21 cellular contexts compared by ENCODE assay signal in genomic region chr2:40758778-40759177, GRCh38.
DNase-seq lines count a peak whose midpoint lies in the region; FAIRE-seq and TF ChIP-seq lines count a peak whose summit lies in the region.
"Had no signal": no experiment of that assay in that cellular context is flagged by ENCODE, and none has a peak within 500 bp of the region (broad histone marks: within the 10 kb centered on the region; RNA-seq: fewer than 3 reads in every experiment).

No MANE protein-coding gene starts in this region.

- no peak overlapping the region for H3K4me3 ChIP-seq in GM12865 (ENCODE audit: low read depth, low read length)
- no peak overlapping the region for H3K4me3 ChIP-seq in OCI-LY3 (ENCODE audit: low read length)
- peak overlapping the region in 1 of 2 experiments; percentile 64 for H3K4me3 ChIP-seq in mesenchymal stem cell (ENCODE audit: insufficient read depth in 1 of 2, low read depth in 1 of 2, low read length in 2 of 2)
- H3K4me3 ChIP-seq in vagina: no peak overlapping the region
- H3K4me3 ChIP-seq: colonic mucosa, HAP-1, SJSA1, upper lobe of left lung had no signal

- H4K8ac ChIP-seq in mesenchymal stem cell (ENCODE audit: low read length): no peak overlapping the region

- no peak for TF ChIP-seq CTCF in GM12865 (IDR thresholded peaks at IDR 0.05; ENCODE audit: insufficient read depth, low read depth, low read length, missing control alignments)
- TF ChIP-seq CTCF in OCI-LY3 (IDR thresholded peaks at IDR 0.05; ENCODE audit: low read depth, low read length): no peak
- no peak for TF ChIP-seq CTCF in vagina (IDR thresholded peaks at IDR 0.05)
- no peak for TF ChIP-seq CTCF in GM10266 (IDR thresholded peaks at IDR 0.05; ENCODE audit: control insufficient read depth, insufficient read depth, low read depth, missing control alignments)

- no peaks in the 10 kb centered on the region for H3K27me3 ChIP-seq in OCI-LY3 (ENCODE audit: low read depth, low read length)
- no peaks in the 10 kb centered on the region for H3K27me3 ChIP-seq in mesenchymal stem cell (ENCODE audit: control insufficient read depth in 1 of 2, insufficient read depth in 1 of 2, low read length in 2 of 2)
- no peaks in the 10 kb centered on the region for H3K27me3 ChIP-seq in vagina
- H3K27me3 ChIP-seq: colonic mucosa, SJSA1, upper lobe of left lung had no signal

- TF ChIP-seq POLR2A in H54 (IDR thresholded peaks at IDR 0.05; ENCODE audit: low read depth, low read length) (no peak), vagina (IDR thresholded peaks at IDR 0.05) (no peak)

- H3K79me1 ChIP-seq in mesenchymal stem cell (replicated peaks; ENCODE audit: low read length, poor library complexity, severe bottlenecking): no peaks in the 10 kb centered on the region

- intact Hi-C loops in vagina (cut with DNase I): no loop called here

- no peak overlapping the region for H3K4me3 Mint-ChIP-seq in activated naive CD8-positive, alpha-beta T cell treated with anti-CD3 and anti-CD28 coated beads for 36 hours
- H3K4me3 Mint-ChIP-seq: activated CD8-positive, alpha-beta T cell treated with anti-CD3 and anti-CD28 coated beads for 36 hours; naive thymus-derived CD4-positive, alpha-beta T cell had no signal

- H4K91ac ChIP-seq in mesenchymal stem cell (ENCODE audit: low read length): no peak overlapping the region

- H3K4me2 ChIP-seq in OCI-LY3 (ENCODE audit: low read length) (peak overlapping the region; percentile 40), mesenchymal stem cell (ENCODE audit: low read length, poor library complexity, severe bottlenecking) (no peak overlapping the region)

- H2BK12ac ChIP-seq in mesenchymal stem cell (ENCODE audit: low read length in 2 of 2): no peak overlapping the region

- H3K27ac ChIP-seq in OCI-LY3 (ENCODE audit: low read length) (no peak overlapping the region), mesenchymal stem cell (ENCODE audit: low read length, poor library complexity, severe bottlenecking) (no peak overlapping the region), vagina (no peak overlapping the region)
- H3K27ac ChIP-seq: C4-2B, colonic mucosa, HL-60, SJSA1, upper lobe of left lung had no signal

- no peaks in the 10 kb centered on the region for H3K79me2 ChIP-seq in OCI-LY3 (ENCODE audit: low read length)

- H3K27ac Mint-ChIP-seq in activated naive CD8-positive, alpha-beta T cell treated with anti-CD3 and anti-CD28 coated beads for 36 hours: no peak overlapping the region
- H3K27ac Mint-ChIP-seq: activated CD8-positive, alpha-beta T cell treated with anti-CD3 and anti-CD28 coated beads for 36 hours; naive thymus-derived CD4-positive, alpha-beta T cell had no signal

- no peak overlapping the region for H3K18ac ChIP-seq in mesenchymal stem cell (ENCODE audit: low read depth in 1 of 2, low read length in 2 of 2)

- H3K4me1 ChIP-seq in OCI-LY3 (ENCODE audit: low read length): peaks cover 12% of the 10 kb centered on the region
- no peaks in the 10 kb centered on the region for H3K4me1 ChIP-seq in mesenchymal stem cell (ENCODE audit: control insufficient read depth, insufficient read depth, low read depth, low read length)
- H3K4me1 ChIP-seq in vagina: peaks cover 4% of the 10 kb centered on the region
- H3K4me1 ChIP-seq: colonic mucosa, HAP-1, SJSA1, upper lobe of left lung had no signal

- no peaks in the 10 kb centered on the region for H3K9me3 Mint-ChIP-seq in activated naive CD8-positive, alpha-beta T cell treated with anti-CD3 and anti-CD28 coated beads for 36 hours
- H3K9me3 Mint-ChIP-seq: activated CD8-positive, alpha-beta T cell treated with anti-CD3 and anti-CD28 coated beads for 36 hours had no signal

- no peak overlapping the region for H3K14ac ChIP-seq in mesenchymal stem cell (ENCODE audit: low read length in 2 of 2)

- WGBS in mesenchymal stem cell: no CpG with 5 or more reads among the region's 2 CpGs

- no peaks in the 10 kb centered on the region for H3K36me3 Mint-ChIP-seq in activated naive CD8-positive, alpha-beta T cell treated with anti-CD3 and anti-CD28 coated beads for 36 hours
- H3K36me3 Mint-ChIP-seq: naive thymus-derived CD4-positive, alpha-beta T cell had no signal

- no peak overlapping the region for H3K23ac ChIP-seq in mesenchymal stem cell (ENCODE audit: low read length in 2 of 2)

- H3K9me3 ChIP-seq in OCI-LY3 (ENCODE audit: insufficient read depth, low read length) (no peaks in the 10 kb centered on the region), mesenchymal stem cell (ENCODE audit: control insufficient read depth, low read length) (no peaks in the 10 kb centered on the region), vagina (no peaks in the 10 kb centered on the region)
- H3K9me3 ChIP-seq: colonic mucosa, HAP-1, SJSA1, upper lobe of left lung had no signal

- no peaks in the 10 kb centered on the region for H3K27me3 Mint-ChIP-seq in activated naive CD8-positive, alpha-beta T cell treated with anti-CD3 and anti-CD28 coated beads for 36 hours
- H3K27me3 Mint-ChIP-seq: activated CD8-positive, alpha-beta T cell treated with anti-CD3 and anti-CD28 coated beads for 36 hours; naive thymus-derived CD4-positive, alpha-beta T cell had no signal

- H4K20me1 ChIP-seq in OCI-LY3 (ENCODE audit: insufficient read depth, low read length): no peaks in the 10 kb centered on the region

- H3K36me3 ChIP-seq in OCI-LY3 (replicated peaks; ENCODE audit: low read depth, low read length) (no peaks in the 10 kb centered on the region), mesenchymal stem cell (ENCODE audit: control insufficient read depth in 1 of 2, insufficient read depth in 2 of 2, low read depth in 1 of 2, low read length in 2 of 2) (no peaks in the 10 kb centered on the region), vagina (no peaks in the 10 kb centered on the region)
- H3K36me3 ChIP-seq: colonic mucosa, HAP-1, SJSA1, upper lobe of left lung had no signal

- no peak overlapping the region for H3K9ac ChIP-seq in OCI-LY3 (ENCODE audit: low read length)
- H3K9ac ChIP-seq in mesenchymal stem cell (ENCODE audit: low read length): peak overlapping the region; percentile 73

- H2AK5ac ChIP-seq in mesenchymal stem cell (ENCODE audit: low read length, severe bottlenecking): no peak overlapping the region

- H2BK5ac ChIP-seq in mesenchymal stem cell (ENCODE audit: low read depth, low read length, poor library complexity, severe bottlenecking): no peak overlapping the region

- no peak overlapping the region for H2BK120ac ChIP-seq in mesenchymal stem cell (ENCODE audit: low read depth, low read length)

- no peak overlapping the region for H2BK15ac ChIP-seq in mesenchymal stem cell (ENCODE audit: low read depth, poor library complexity, severe bottlenecking)

- H3K4me1 Mint-ChIP-seq in activated naive CD8-positive, alpha-beta T cell treated with anti-CD3 and anti-CD28 coated beads for 36 hours: peaks cover 4% of the 10 kb centered on the region

- FAIRE-seq in H54 (lab: Jason Lieb, UNC): peak; percentile 23

- peak; percentile 3 for DNase-seq in GM12865 (ENCODE audit: low read depth)
- no peak for DNase-seq in H54 (ENCODE audit: insufficient read length, low spot score)
- no peak for DNase-seq in mesenchymal stem cell
- no peak for DNase-seq in activated naive CD8-positive, alpha-beta T cell treated with anti-CD3 and anti-CD28 coated beads for 36 hours
- DNase-seq in vagina (ENCODE audit: extremely low spot score in 2 of 2): no peak
- DNase-seq in activated gamma-delta T cell (lab: John Stamatoyannopoulos, UW): no peak
- DNase-seq in GM10266 (ENCODE audit: extremely low spot score): no peak
- DNase-seq: activated CD8-positive, alpha-beta T cell treated with anti-CD3 and anti-CD28 coated beads for 36 hours; amygdala; colonic mucosa; erythroblast; left colon; naive thymus-derived CD4-positive, alpha-beta T cell; NCI-H2029; stimulated activated CD4-positive, alpha-beta T cell treated with anti-CD3 and anti-CD28 coated beads, Interleukin-2, amount 100 ng/mL, for 48 hours; upper lobe of left lung had no signal

- no peak overlapping the region for H3K4ac ChIP-seq in mesenchymal stem cell (ENCODE audit: low read depth in 1 of 2, low read length in 2 of 2)

- no peak overlapping the region for H2AFZ ChIP-seq in OCI-LY3 (ENCODE audit: low read depth, low read length)
- no peak overlapping the region for H2AFZ ChIP-seq in mesenchymal stem cell (ENCODE audit: low read depth, low read length)
